Comparison of ENCODE assay signal across 35 cellular contexts in genomic region chr1:47418681-47419272, GRCh38. TPM values are rescaled to one million over a fixed set of nuclear protein-coding genes. Genes with fewer than 3 reads are reported as not detected.
"Had no signal": no experiment of that assay in that cellular context is flagged by ENCODE, and none has a peak within 500 bp of the region (broad histone marks: within the 10 kb centered on the region; RNA-seq: fewer than 3 reads in every experiment).

No MANE protein-coding gene starts in this region.

- H3K36me3 ChIP-seq: breast epithelium, gastroesophageal sphincter, right atrium auricular region, spleen, thoracic aorta, uterus had no signal

- DNase-seq: activated CD4-positive, alpha-beta T cell treated with anti-CD3 and anti-CD28 coated beads for 1 hour; activated CD4-positive, alpha-beta T cell treated with anti-CD3 and anti-CD28 coated beads, Interleukin-2, amount 50 U/mL, for 1 hour; activated CD8-positive, alpha-beta memory T cell treated with anti-CD3 and anti-CD28 coated beads, Interleukin-2, amount 10 ng/mL, durations not matched to agents 7 days and 5 days; activated CD8-positive, alpha-beta T cell treated with anti-CD3 and anti-CD28 coated beads for 36 hours; activated naive CD4-positive, alpha-beta T cell; activated T-cell treated with anti-CD3 and anti-CD28 coated beads, Interleukin-2, amount 50 U/mL, for 48 hours; central memory CD4-positive, alpha-beta T cell; hippocampal formation; immature natural killer cell; kidney; left colon; mammary epithelial cell; midbrain; naive thymus-derived CD4-positive, alpha-beta T cell; occipital lobe; spleen; stimulated activated naive CD4-positive, alpha-beta T cell treated with Interleukin-2 at 50 U/mL for 16 hours; T-helper 2 cell; uterus had no signal

- H3K36me3 Mint-ChIP-seq: activated CD8-positive, alpha-beta memory T cell treated with anti-CD3 and anti-CD28 coated beads, Interleukin-2, amount 10 ng/mL, durations not matched to agents 7 days and 5 days; naive thymus-derived CD4-positive, alpha-beta T cell; type B pancreatic cell; WTC11 had no signal

- ATAC-seq: activated CD8-positive, alpha-beta memory T cell treated with anti-CD3 and anti-CD28 coated beads, Interleukin-2, amount 10 ng/mL, durations not matched to agents 7 days and 5 days; activated CD8-positive, alpha-beta T cell treated with anti-CD3 and anti-CD28 coated beads for 36 hours; activated naive CD4-positive, alpha-beta T cell treated with anti-CD3 and anti-CD28 coated beads, Interleukin-2, amount 50 U/mL, for 72 hours; gastroesophageal sphincter; left colon; naive thymus-derived CD4-positive, alpha-beta T cell; WTC11 had no signal

- H3K4me3 ChIP-seq: breast epithelium, gastroesophageal sphincter, right atrium auricular region, spleen, thoracic aorta, uterus had no signal

- H3K27ac Mint-ChIP-seq: activated CD8-positive, alpha-beta memory T cell treated with anti-CD3 and anti-CD28 coated beads, Interleukin-2, amount 10 ng/mL, durations not matched to agents 7 days and 5 days; activated CD8-positive, alpha-beta T cell treated with anti-CD3 and anti-CD28 coated beads for 36 hours; activated naive CD4-positive, alpha-beta T cell treated with anti-CD3 and anti-CD28 coated beads, Interleukin-2, amount 50 U/mL, for 72 hours; activated T-helper 2 cell treated with anti-CD3 and anti-CD28 coated beads, Interferon-gamma antibody, Interleukin-2, Interleukin-4, amounts not matched to agents 10 μg/mL and 5 μg/mL and 100 μg/mL, durations not matched to agents 14 hours and 24 hours and 36 hours; immature natural killer cell; naive thymus-derived CD4-positive, alpha-beta T cell; type B pancreatic cell; WTC11 had no signal

- H3K4me3 Mint-ChIP-seq: activated CD8-positive, alpha-beta memory T cell treated with anti-CD3 and anti-CD28 coated beads, Interleukin-2, amount 10 ng/mL, durations not matched to agents 7 days and 5 days; activated CD8-positive, alpha-beta T cell treated with anti-CD3 and anti-CD28 coated beads for 36 hours had no signal

- H3K9me3 Mint-ChIP-seq: activated CD8-positive, alpha-beta T cell treated with anti-CD3 and anti-CD28 coated beads for 36 hours; activated naive CD4-positive, alpha-beta T cell treated with anti-CD3 and anti-CD28 coated beads, Interleukin-2, amount 50 U/mL, for 72 hours; activated T-helper 2 cell treated with anti-CD3 and anti-CD28 coated beads, Interferon-gamma antibody, Interleukin-2, Interleukin-4, amounts not matched to agents 10 μg/mL and 5 μg/mL and 100 μg/mL, durations not matched to agents 14 hours and 24 hours and 36 hours; immature natural killer cell; type B pancreatic cell; WTC11 had no signal

- H3K9me3 ChIP-seq: breast epithelium, gastroesophageal sphincter, right atrium auricular region, spleen, thoracic aorta, uterus had no signal

- H3K4me1 ChIP-seq: breast epithelium, right atrium auricular region, uterus had no signal

- H3K27ac ChIP-seq: breast epithelium, gastroesophageal sphincter, right atrium auricular region, spleen, thoracic aorta, uterus had no signal

RNA-seq across cellular contexts. Expression of gene FOXE3, which starts 2.7 kb away (rescaled TPM):
- total RNA-seq: activated CD8-positive, alpha-beta memory T cell treated with anti-CD3 and anti-CD28 coated beads, Interleukin-2, amount 10 ng/mL, durations not matched to agents 7 days and 5 days; activated CD8-positive, alpha-beta T cell treated with anti-CD3 and anti-CD28 coated beads for 36 hours; activated naive CD4-positive, alpha-beta T cell treated with anti-CD3 and anti-CD28 coated beads, Interleukin-2, amount 50 U/mL, for 72 hours; activated T-helper 2 cell treated with anti-CD3 and anti-CD28 coated beads, Interferon-gamma antibody, Interleukin-2, Interleukin-4, amounts not matched to agents 10 μg/mL and 5 μg/mL and 100 μg/mL, durations not matched to agents 14 hours and 24 hours and 36 hours; breast epithelium; endothelial cell of umbilical vein; fibroblast of lung; fibroblast of villous mesenchyme; gastroesophageal sphincter; kidney; left colon; liver; mammary epithelial cell; naive thymus-derived CD4-positive, alpha-beta T cell; occipital lobe; pulmonary artery endothelial cell; right atrium auricular region; spleen; subcutaneous adipose tissue; WTC11 had no signal
- polyA plus RNA-seq: endothelial cell of umbilical vein; esophagus; fibroblast of lung; immature natural killer cell; liver; naive thymus-derived CD4-positive, alpha-beta T cell; neural cell; spleen had no signal

RNA-seq across cellular contexts. Expression of gene FOXD2, which starts 19.1 kb away (rescaled TPM):
- polyA plus RNA-seq: neural cell had no signal
